ENCODE assay signal across 28 cellular contexts in genomic region chr6:27286141-27286540, GRCh38. TPM values are rescaled to one million over a fixed set of nuclear protein-coding genes. Genes with fewer than 3 reads are reported as not detected.
"Had no signal": no experiment of that assay in that cellular context is flagged by ENCODE, and none has a peak within 500 bp of the region (broad histone marks: within the 10 kb centered on the region; RNA-seq: fewer than 3 reads in every experiment).

No MANE protein-coding gene starts in this region.

- H3K4me3 Mint-ChIP-seq: activated CD8-positive, alpha-beta T cell treated with anti-CD3 and anti-CD28 coated beads, Interleukin-2, amount 10 ng/mL, durations not matched to agents 7 days and 5 days; activated naive CD8-positive, alpha-beta T cell treated with anti-CD3 and anti-CD28 coated beads, Interleukin-2, amount 50 U/mL, for 24 hours; central memory CD8-positive, alpha-beta T cell; T-cell had no signal

- H3K36me3 ChIP-seq: ascending aorta had no signal

- FAIRE-seq: bronchial epithelial cell had no signal

- H3K27ac ChIP-seq: ascending aorta, body of pancreas, SK-N-MC had no signal

- H3K4me1 ChIP-seq: ascending aorta, body of pancreas had no signal

- H3K27ac Mint-ChIP-seq: activated CD8-positive, alpha-beta T cell treated with anti-CD3 and anti-CD28 coated beads, Interleukin-2, amount 10 ng/mL, durations not matched to agents 7 days and 5 days; activated naive CD4-positive, alpha-beta T cell treated with anti-CD3 and anti-CD28 coated beads, Interleukin-2, amount 50 U/mL, for 72 hours; activated naive CD8-positive, alpha-beta T cell treated with anti-CD3 and anti-CD28 coated beads, Interleukin-2, amount 50 U/mL, for 24 hours had no signal

- H3K4me3 ChIP-seq: ascending aorta, body of pancreas, SK-N-MC had no signal

- DNase-seq: activated CD4-positive, alpha-beta T cell treated with anti-CD3 and anti-CD28 coated beads for 48 hours; activated CD4-positive, alpha-beta T cell treated with anti-CD3 and anti-CD28 coated beads, Interleukin-2, amount 50 U/mL, for 4 hours; activated CD4-positive, CD25-positive, alpha-beta regulatory T cell treated with anti-CD3 and anti-CD28 coated beads, Interleukin-2, amount 50 U/mL, for 72 hours; activated CD8-positive, alpha-beta memory T cell treated with anti-CD3 and anti-CD28 coated beads, Interleukin-2, amount 50 U/mL, for 48 hours; activated CD8-positive, alpha-beta T cell treated with anti-CD3 and anti-CD28 coated beads, Interleukin-2, amount 10 ng/mL, durations not matched to agents 7 days and 5 days; activated naive CD8-positive, alpha-beta T cell treated with anti-CD3 and anti-CD28 coated beads, Interleukin-2, amount 50 U/mL, for 24 hours; activated T-cell treated with anti-CD3 and anti-CD28 coated beads, Interleukin-2, amount 50 U/mL, for 1 hour; amniotic stem cell; body of pancreas; cortex of kidney; NCI-H1105; NCI-H1436; NCI-H1694 treated with DMSO at 0.1 percent for 48 hours; NCI-H2029 treated with DMSO at 0.1 percent for 48 hours; NCI-H345; NCI-H510A treated with DMSO at 0.1 percent for 48 hours; NCI-H69; RPMI8226; T-cell had no signal

RNA-seq across cellular contexts. Expression of gene POM121L2, which starts 25.9 kb away (rescaled TPM):
- total RNA-seq: activated CD8-positive, alpha-beta T cell treated with anti-CD3 and anti-CD28 coated beads, Interleukin-2, amount 10 ng/mL, durations not matched to agents 7 days and 5 days; activated naive CD4-positive, alpha-beta T cell treated with anti-CD3 and anti-CD28 coated beads, Interleukin-2, amount 50 U/mL, for 72 hours; ascending aorta; body of pancreas; bronchial epithelial cell; LHCN-M2; MCF 10A; Right ventricle myocardium inferior; T-cell; T-helper 2 cell treated with Interferon-gamma antibody and Interleukin-4, amounts not matched to agents 100 ng/mL and 5 ng/mL, for 36 hours had no signal

RNA-seq across cellular contexts. Expression of gene PRSS16, which starts 38.6 kb away (rescaled TPM):
- total RNA-seq: ascending aorta, LHCN-M2 had no signal
